In the genomic region with DNA sequence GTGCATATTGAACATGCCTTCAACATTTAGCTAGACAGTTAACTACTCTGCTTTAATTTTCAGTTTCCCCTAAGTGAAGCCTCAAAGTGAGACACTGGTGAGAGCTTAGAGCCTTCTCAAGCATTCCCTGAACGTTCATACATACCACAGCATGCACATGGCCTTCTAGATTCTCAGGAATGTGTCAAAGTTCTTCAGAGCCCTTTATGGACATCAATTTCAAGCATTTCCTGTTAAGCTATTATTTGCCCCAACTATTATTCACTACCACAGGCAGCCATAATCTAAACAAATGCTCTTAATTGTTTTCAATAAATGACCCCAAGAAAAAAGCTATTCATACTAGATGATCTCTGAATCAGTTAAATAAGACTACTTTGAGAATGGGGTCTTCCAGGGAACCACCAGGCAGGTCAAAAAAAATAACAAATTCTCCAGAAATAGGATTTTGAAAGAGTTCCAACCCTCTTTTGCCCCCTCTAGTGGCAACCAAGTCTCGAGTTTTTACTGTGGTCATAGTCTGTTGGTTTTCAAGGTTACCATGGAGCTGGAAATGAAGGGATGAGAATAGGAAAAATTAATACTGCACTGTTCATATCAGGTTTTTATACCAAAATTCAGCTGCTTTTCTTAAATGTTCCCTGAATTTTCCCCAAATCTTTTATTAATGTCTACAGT, we compare ENCODE assay signal across 14 cellular contexts.
A peak's percentile ranks its signal among the peaks of the same experiment; 100 is the strongest.
DNase-seq lines count a peak whose midpoint lies in the region; ATAC-seq and TF ChIP-seq lines count a peak whose summit lies in the region.
"Had no signal": no experiment of that assay in that cellular context is flagged by ENCODE, and none has a peak within 500 bp of the region (broad histone marks: within the 10 kb centered on the region; RNA-seq: fewer than 3 reads in every experiment).

No MANE protein-coding gene starts in this region.

- CTCF ChIA-PET in Panc1 (lab: Charles Lee): no interaction called here

- H3K9me3 ChIP-seq in GM23248 (ENCODE audit: low read depth) (no peaks in the 10 kb centered on the region), Panc1 (ENCODE audit: control insufficient read depth, insufficient read depth, low read depth, low read length) (no peaks in the 10 kb centered on the region)

- H3K36me3 Mint-ChIP-seq in stimulated activated effector memory CD8-positive, alpha-beta T cell treated with anti-CD3 and anti-CD28 coated beads, Interleukin-12 subunit alpha, Interleukin-12 subunit beta, amount 100 ng/mL, for 72 hours: no peaks in the 10 kb centered on the region
- H3K36me3 Mint-ChIP-seq in activated naive CD8-positive, alpha-beta T cell treated with anti-CD3 and anti-CD28 coated beads for 36 hours: peaks cover 8% of the 10 kb centered on the region
- H3K36me3 Mint-ChIP-seq: activated naive CD8-positive, alpha-beta T cell treated with anti-CD3 and anti-CD28 coated beads, Interleukin-2, amount 10 ng/mL, durations not matched to agents 7 days and 5 days had no signal

- no peaks in the 10 kb centered on the region for H3K27me3 Mint-ChIP-seq in activated naive CD8-positive, alpha-beta T cell treated with anti-CD3 and anti-CD28 coated beads for 36 hours
- H3K27me3 Mint-ChIP-seq: activated CD4-positive, alpha-beta memory T cell treated with anti-CD3 and anti-CD28 coated beads, Interleukin-2, amount 10 ng/mL, durations not matched to agents 7 days and 5 days; activated naive CD8-positive, alpha-beta T cell treated with anti-CD3 and anti-CD28 coated beads, Interleukin-2, amount 10 ng/mL, durations not matched to agents 7 days and 5 days; natural killer cell treated with Interleukin-12 subunit alpha and Interleukin-12 subunit beta and Interleukin-15 and Interleukin-18, amount 100 ng/mL, for 72 hours; stimulated activated naive B cell treated with anti-CD40 and anti-IgM and Interleukin-4, amounts not matched to agents 10 μg/mL and 1 μg/mL and 100 μg/mL, for 72 hours had no signal

- no peak overlapping the region for H2AFZ ChIP-seq in GM23248

- no peak overlapping the region for H3K9ac ChIP-seq in GM23248

- H3K36me3 ChIP-seq in GM23248 (ENCODE audit: low read depth): no peaks in the 10 kb centered on the region
- no peaks in the 10 kb centered on the region for H3K36me3 ChIP-seq in Panc1 (ENCODE audit: control insufficient read depth, insufficient read depth, low read length)

- BruUV-seq in Panc1 (replicated peaks; lab: Mats Ljungman, UMichigan): no TSS peak

- no peak overlapping the region for H3K4me3 Mint-ChIP-seq in stimulated activated effector memory CD8-positive, alpha-beta T cell treated with anti-CD3 and anti-CD28 coated beads, Interleukin-12 subunit alpha, Interleukin-12 subunit beta, amount 100 ng/mL, for 72 hours
- H3K4me3 Mint-ChIP-seq in activated naive CD8-positive, alpha-beta T cell treated with anti-CD3 and anti-CD28 coated beads for 36 hours: no peak overlapping the region
- H3K4me3 Mint-ChIP-seq: activated CD4-positive, alpha-beta memory T cell treated with anti-CD3 and anti-CD28 coated beads, Interleukin-2, amount 10 ng/mL, durations not matched to agents 7 days and 5 days; activated naive CD8-positive, alpha-beta T cell treated with anti-CD3 and anti-CD28 coated beads, Interleukin-2, amount 10 ng/mL, durations not matched to agents 7 days and 5 days; natural killer cell treated with Interleukin-12 subunit alpha and Interleukin-12 subunit beta and Interleukin-15 and Interleukin-18, amount 100 ng/mL, for 72 hours; stimulated activated naive B cell treated with anti-CD40 and anti-IgM and Interleukin-4, amounts not matched to agents 10 μg/mL and 1 μg/mL and 100 μg/mL, for 72 hours had no signal

- no peaks in the 10 kb centered on the region for H4K20me1 ChIP-seq in GM23248 (ENCODE audit: insufficient read depth)

- no peaks in the 10 kb centered on the region for H3K4me1 ChIP-seq in GM23248 (ENCODE audit: insufficient read depth)
- H3K4me1 ChIP-seq in Panc1 (ENCODE audit: control insufficient read depth, insufficient read depth, low read length): no peaks in the 10 kb centered on the region
- H3K4me1 ChIP-seq in foreskin keratinocyte: no peaks in the 10 kb centered on the region

- H3K27me3 ChIP-seq in GM23248 (replicated peaks; ENCODE audit: insufficient read depth) (no peaks in the 10 kb centered on the region), Panc1 (ENCODE audit: control insufficient read depth, insufficient read depth, low read length) (no peaks in the 10 kb centered on the region), foreskin keratinocyte (no peaks in the 10 kb centered on the region)

- H3K27ac Mint-ChIP-seq in stimulated activated effector memory CD8-positive, alpha-beta T cell treated with anti-CD3 and anti-CD28 coated beads, Interleukin-12 subunit alpha, Interleukin-12 subunit beta, amount 100 ng/mL, for 72 hours: no peak overlapping the region
- no peak overlapping the region for H3K27ac Mint-ChIP-seq in activated naive CD8-positive, alpha-beta T cell treated with anti-CD3 and anti-CD28 coated beads for 36 hours
- H3K27ac Mint-ChIP-seq: activated CD4-positive, alpha-beta memory T cell treated with anti-CD3 and anti-CD28 coated beads, Interleukin-2, amount 10 ng/mL, durations not matched to agents 7 days and 5 days; activated naive CD8-positive, alpha-beta T cell treated with anti-CD3 and anti-CD28 coated beads, Interleukin-2, amount 10 ng/mL, durations not matched to agents 7 days and 5 days; natural killer cell treated with Interleukin-12 subunit alpha and Interleukin-12 subunit beta and Interleukin-15 and Interleukin-18, amount 100 ng/mL, for 72 hours; stimulated activated naive B cell treated with anti-CD40 and anti-IgM and Interleukin-4, amounts not matched to agents 10 μg/mL and 1 μg/mL and 100 μg/mL, for 72 hours had no signal

- H3F3A ChIP-seq in GM23248 (ENCODE audit: insufficient read depth): no peaks in the 10 kb centered on the region

- no peaks in the 10 kb centered on the region for H3K9me2 ChIP-seq in GM23248 (ENCODE audit: insufficient read depth)

- ATAC-seq in Panc1 (no peak), foreskin keratinocyte (no peak)
- no peak for ATAC-seq in stimulated activated effector memory CD8-positive, alpha-beta T cell treated with anti-CD3 and anti-CD28 coated beads, Interleukin-12 subunit alpha, Interleukin-12 subunit beta, amount 100 ng/mL, for 72 hours
- ATAC-seq: natural killer cell treated with Interleukin-12 subunit alpha and Interleukin-12 subunit beta and Interleukin-15 and Interleukin-18, amount 100 ng/mL, for 72 hours; stimulated activated naive B cell treated with anti-CD40 and anti-IgM and Interleukin-4, amounts not matched to agents 10 μg/mL and 1 μg/mL and 100 μg/mL, for 72 hours had no signal

- no peaks in the 10 kb centered on the region for H3K4me1 Mint-ChIP-seq in stimulated activated effector memory CD8-positive, alpha-beta T cell treated with anti-CD3 and anti-CD28 coated beads, Interleukin-12 subunit alpha, Interleukin-12 subunit beta, amount 100 ng/mL, for 72 hours
- H3K4me1 Mint-ChIP-seq in activated naive CD8-positive, alpha-beta T cell treated with anti-CD3 and anti-CD28 coated beads for 36 hours: no peaks in the 10 kb centered on the region
- H3K4me1 Mint-ChIP-seq: activated CD4-positive, alpha-beta memory T cell treated with anti-CD3 and anti-CD28 coated beads, Interleukin-2, amount 10 ng/mL, durations not matched to agents 7 days and 5 days; activated naive CD8-positive, alpha-beta T cell treated with anti-CD3 and anti-CD28 coated beads, Interleukin-2, amount 10 ng/mL, durations not matched to agents 7 days and 5 days; stimulated activated naive B cell treated with anti-CD40 and anti-IgM and Interleukin-4, amounts not matched to agents 10 μg/mL and 1 μg/mL and 100 μg/mL, for 72 hours had no signal

- DNase-seq in ACHN: peak; percentile 10
- peak; percentile 34 for DNase-seq in GM23248
- DNase-seq in Panc1 (ENCODE audit: low read depth, low spot score): no peak
- no peak for DNase-seq in foreskin keratinocyte
- DNase-seq in stimulated activated effector memory CD8-positive, alpha-beta T cell treated with anti-CD3 and anti-CD28 coated beads, Interleukin-12 subunit alpha, Interleukin-12 subunit beta, amount 100 ng/mL, for 72 hours (ENCODE audit: low spot score in 2 of 2): no peak
- no peak for DNase-seq in activated gamma-delta T cell (lab: John Stamatoyannopoulos, UW)
- no peak for DNase-seq in activated effector memory CD4-positive, alpha-beta T cell treated with Interleukin-2 at 50 U/mL for 16 hours
- DNase-seq in activated naive CD8-positive, alpha-beta T cell treated with anti-CD3 and anti-CD28 coated beads for 36 hours: no peak
- DNase-seq: activated CD4-positive, alpha-beta memory T cell treated with anti-CD3 and anti-CD28 coated beads, Interleukin-2, amount 10 ng/mL, durations not matched to agents 7 days and 5 days; activated naive CD8-positive, alpha-beta T cell treated with anti-CD3 and anti-CD28 coated beads, Interleukin-2, amount 10 ng/mL, durations not matched to agents 7 days and 5 days; C1 segment of cervical spinal cord; NCI-H2171 treated with DMSO at 0.1 percent for 48 hours; stimulated activated naive B cell treated with anti-CD40 and anti-IgM and Interleukin-4, amounts not matched to agents 10 μg/mL and 1 μg/mL and 100 μg/mL, for 72 hours had no signal

- peaks cover 16% of the 10 kb centered on the region for H3K9me3 Mint-ChIP-seq in stimulated activated effector memory CD8-positive, alpha-beta T cell treated with anti-CD3 and anti-CD28 coated beads, Interleukin-12 subunit alpha, Interleukin-12 subunit beta, amount 100 ng/mL, for 72 hours
- peaks cover 18% of the 10 kb centered on the region for H3K9me3 Mint-ChIP-seq in activated naive CD8-positive, alpha-beta T cell treated with anti-CD3 and anti-CD28 coated beads for 36 hours

- 13 to 22% methylated on average over 2 of the region's 2 CpGs for WGBS in GM23248 (ENCODE audit: low coverage in 1 of 2, low lambda C conversion rate in 2 of 2, missing lambda C conversion rate in 2 of 2), 2 experiments

- POLR2A ChIA-PET in Panc1 (lab: Charles Lee): no interaction called here

- H3K4me2 ChIP-seq in GM23248 (ENCODE audit: unreplicated experiment): no peak overlapping the region

- TF ChIP-seq CTCF in Panc1 (IDR thresholded peaks at IDR 0.05) (peak; percentile 4; the same call in 1 of the 2 replicates), foreskin keratinocyte (conservative IDR thresholded peaks at IDR 0.05) (peak; percentile 28)

- H3K79me2 ChIP-seq in GM23248 (ENCODE audit: insufficient read depth): no peaks in the 10 kb centered on the region

- intact Hi-C loops in Panc1 (cut with micrococcal nuclease; ENCODE audit: unreplicated experiment): no loop called here

- no peak overlapping the region for H3K27ac ChIP-seq in GM23248
- no peak overlapping the region for H3K27ac ChIP-seq in Panc1 (ENCODE audit: low read length)
- H3K27ac ChIP-seq in foreskin keratinocyte: no peak overlapping the region

- H3K4me3 ChIP-seq in GM23248 (no peak overlapping the region), Panc1 (ENCODE audit: low read depth in 2 of 2, low read length in 2 of 2) (no peak overlapping the region)

- in situ Hi-C loops in ACHN (cut with HindIII; ENCODE audit: low pct_ligation_motif_present, low pct_unique_long_range_greater_than_20kb, low sequenced_read_pairs): no loop called here
- in situ Hi-C loops in GM23248 (cut with MboI): no loop called here
- in situ Hi-C loops in Panc1 (cut with HindIII; ENCODE audit: low pct_unique_long_range_greater_than_20kb, low sequenced_read_pairs): no loop called here

Comparison
In these comparisons a context has a peak if more than half of its experiments do, and no peak if none do; other contexts are left out.
1. DNase-seq: peak in ACHN (single experiment) and GM23248 (single experiment); none in Panc1 (single experiment), foreskin keratinocyte (0 of 2), stimulated activated effector memory CD8-positive, alpha-beta T cell treated with anti-CD3 and anti-CD28 coated beads, Interleukin-12 subunit alpha, Interleukin-12 subunit beta, amount 100 ng/mL, for 72 hours (0 of 2), activated gamma-delta T cell (single experiment), activated effector memory CD4-positive, alpha-beta T cell treated with Interleukin-2 at 50 U/mL for 16 hours (single experiment) and activated naive CD8-positive, alpha-beta T cell treated with anti-CD3 and anti-CD28 coated beads for 36 hours (single experiment).